ENCODE assay signal across 20 cellular contexts in genomic region chr12:129966086-129966640, GRCh38.
"Had no signal": no experiment of that assay in that cellular context is flagged by ENCODE, and none has a peak within 500 bp of the region (broad histone marks: within the 10 kb centered on the region; RNA-seq: fewer than 3 reads in every experiment).

No MANE protein-coding gene starts in this region.

- H3K36me3 ChIP-seq: right atrium auricular region, tibial nerve had no signal

- DNase-seq: activated CD4-positive, alpha-beta memory T cell treated with anti-CD3 and anti-CD28 coated beads for 36 hours; activated CD4-positive, alpha-beta T cell treated with anti-CD3 and anti-CD28 coated beads for 36 hours; activated gamma-delta T cell treated with Interleukin-2 at 50 U/mL for 16 hours; activated T-cell treated with anti-CD3 and anti-CD28 coated beads for 4 hours; dermis blood vessel endothelial cell; erythroblast; foreskin melanocyte; glutamatergic neuron; hypothalamus; mesendoderm; naive thymus-derived CD4-positive, alpha-beta T cell; nucleus accumbens; stimulated activated CD4-positive, alpha-beta T cell treated with anti-CD3 and anti-CD28 coated beads, Interleukin-2, amount 100 ng/mL, for 24 hours; stimulated activated naive CD4-positive, alpha-beta T cell treated with Interleukin-2 at 50 U/mL for 16 hours; substantia nigra had no signal

- H3K4me3 ChIP-seq: right atrium auricular region, tibial nerve had no signal

- H3K4me3 Mint-ChIP-seq: activated CD4-positive, alpha-beta memory T cell treated with anti-CD3 and anti-CD28 coated beads for 36 hours; activated CD4-positive, alpha-beta T cell treated with anti-CD3 and anti-CD28 coated beads for 36 hours; activated T-helper 1 cell treated with anti-CD3 and anti-CD28 coated beads, Interleukin-12 subunit alpha, Interleukin-12 subunit beta, Interleukin-2, Interleukin-4 antibody, amounts not matched to agents 30 ng/mL and 10 ng/mL and 1 ng/mL, durations not matched to agents 14 hours and 24 hours and 36 hours; naive thymus-derived CD4-positive, alpha-beta T cell; T-helper 1 cell treated with Interleukin-12 subunit alpha and Interleukin-12 subunit beta and Interleukin-4 antibody, amounts not matched to agents 30 μg/mL and 1 μg/mL, for 36 hours had no signal

- ATAC-seq: activated CD4-positive, alpha-beta T cell treated with anti-CD3 and anti-CD28 coated beads for 36 hours; activated naive CD4-positive, alpha-beta T cell treated with anti-CD3 and anti-CD28 coated beads, Interleukin-2, amount 50 U/mL, for 72 hours; naive thymus-derived CD4-positive, alpha-beta T cell had no signal

- H3K9me3 ChIP-seq: right atrium auricular region, tibial nerve had no signal

- H3K27me3 ChIP-seq: right atrium auricular region, tibial nerve had no signal

- H3K4me1 ChIP-seq: right atrium auricular region, tibial nerve had no signal

- H3K27ac ChIP-seq: right atrium auricular region, tibial nerve had no signal

- H3K27ac Mint-ChIP-seq: activated CD4-positive, alpha-beta memory T cell treated with anti-CD3 and anti-CD28 coated beads for 36 hours; activated CD4-positive, alpha-beta T cell treated with anti-CD3 and anti-CD28 coated beads for 36 hours; activated naive CD4-positive, alpha-beta T cell treated with anti-CD3 and anti-CD28 coated beads, Interleukin-2, amount 50 U/mL, for 72 hours; activated T-helper 1 cell treated with anti-CD3 and anti-CD28 coated beads, Interleukin-12 subunit alpha, Interleukin-12 subunit beta, Interleukin-2, Interleukin-4 antibody, amounts not matched to agents 30 ng/mL and 10 ng/mL and 1 ng/mL, durations not matched to agents 14 hours and 24 hours and 36 hours; naive thymus-derived CD4-positive, alpha-beta T cell; T-helper 1 cell treated with Interleukin-12 subunit alpha and Interleukin-12 subunit beta and Interleukin-4 antibody, amounts not matched to agents 30 μg/mL and 1 μg/mL, for 36 hours had no signal

- H3K4me1 Mint-ChIP-seq: activated CD4-positive, alpha-beta T cell treated with anti-CD3 and anti-CD28 coated beads for 36 hours; naive thymus-derived CD4-positive, alpha-beta T cell had no signal

- H3K36me3 Mint-ChIP-seq: activated CD4-positive, alpha-beta memory T cell treated with anti-CD3 and anti-CD28 coated beads for 36 hours; activated naive CD4-positive, alpha-beta T cell treated with anti-CD3 and anti-CD28 coated beads, Interleukin-2, amount 50 U/mL, for 72 hours; naive thymus-derived CD4-positive, alpha-beta T cell had no signal
